ENCODE assay signal across 26 cellular contexts in the genomic region with DNA sequence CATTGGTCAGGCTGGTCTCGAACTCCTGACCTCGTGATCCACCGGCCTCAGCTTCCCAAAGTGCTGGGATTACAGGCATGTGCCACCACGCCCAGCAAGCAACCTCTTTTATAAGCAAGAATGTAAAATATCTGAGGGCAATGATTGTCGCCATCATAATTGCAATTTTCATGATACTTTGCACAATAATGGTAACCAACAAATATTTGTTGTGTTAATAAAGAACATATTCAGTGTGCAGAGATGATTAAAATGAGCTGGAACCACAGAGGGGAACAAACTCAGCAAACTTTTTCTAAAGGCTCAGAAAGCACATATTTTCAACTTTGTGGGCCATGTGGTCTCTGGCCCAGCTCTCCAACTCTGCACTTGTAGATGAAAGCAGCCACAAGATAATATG.
"Had no signal": no experiment of that assay in that cellular context is flagged by ENCODE, and none has a peak within 500 bp of the region (broad histone marks: within the 10 kb centered on the region; RNA-seq: fewer than 3 reads in every experiment).

No MANE protein-coding gene starts in this region.

- H3K4me3 ChIP-seq: coronary artery, esophagus squamous epithelium, gastrocnemius medialis, heart right ventricle, left lung, lower lobe of right lung, mucosa of descending colon had no signal

- H3K4me1 Mint-ChIP-seq: endodermal cell, naive B cell had no signal

- ATAC-seq: effector memory CD8-positive, alpha-beta T cell; esophagus mucosa; gastrocnemius medialis; heart right ventricle; left cardiac atrium; left lung; left ventricle myocardium superior; lower lobe of right lung; mucosa of descending colon had no signal

- H3K9me3 ChIP-seq: esophagus squamous epithelium, gastrocnemius medialis, heart right ventricle, left lung, lower lobe of right lung, mucosa of descending colon had no signal

- H3K4me1 ChIP-seq: esophagus squamous epithelium, gastrocnemius medialis, lower lobe of right lung had no signal

- H3K9me3 Mint-ChIP-seq: effector memory CD8-positive, alpha-beta T cell; endodermal cell; mesothelial cell of epicardium had no signal

- FAIRE-seq: colon, endometrium, islet of Langerhans, keratinocyte had no signal

- H3K27me3 ChIP-seq: gastrocnemius medialis, left lung had no signal

- H3K27me3 Mint-ChIP-seq: naive B cell had no signal

- H3K36me3 Mint-ChIP-seq: mesothelial cell of epicardium, naive B cell had no signal

- H3K27ac Mint-ChIP-seq: effector memory CD8-positive, alpha-beta T cell; endodermal cell; mesothelial cell of epicardium; naive B cell had no signal

- H3K36me3 ChIP-seq: esophagus squamous epithelium, gastrocnemius medialis, heart right ventricle, left lung, lower lobe of right lung had no signal

- DNase-seq: effector CD8-positive, alpha-beta T cell; effector memory CD8-positive, alpha-beta T cell; endodermal cell; erythroblast; esophagus squamous epithelium; foreskin melanocyte; gastrocnemius medialis; glutamatergic neuron; head of caudate nucleus; heart right ventricle; hippocampal formation; left cardiac atrium; left lung; left ventricle myocardium superior; lower lobe of right lung; mesenchymal stem cell; mucosa of descending colon; naive B cell had no signal

- H3K4me3 Mint-ChIP-seq: effector memory CD8-positive, alpha-beta T cell; endodermal cell; mesothelial cell of epicardium; naive B cell had no signal

- H3K27ac ChIP-seq: coronary artery, epithelial cell of prostate, esophagus squamous epithelium, gastrocnemius medialis, heart right ventricle, left lung, lower lobe of right lung had no signal
